In the genomic region with DNA sequence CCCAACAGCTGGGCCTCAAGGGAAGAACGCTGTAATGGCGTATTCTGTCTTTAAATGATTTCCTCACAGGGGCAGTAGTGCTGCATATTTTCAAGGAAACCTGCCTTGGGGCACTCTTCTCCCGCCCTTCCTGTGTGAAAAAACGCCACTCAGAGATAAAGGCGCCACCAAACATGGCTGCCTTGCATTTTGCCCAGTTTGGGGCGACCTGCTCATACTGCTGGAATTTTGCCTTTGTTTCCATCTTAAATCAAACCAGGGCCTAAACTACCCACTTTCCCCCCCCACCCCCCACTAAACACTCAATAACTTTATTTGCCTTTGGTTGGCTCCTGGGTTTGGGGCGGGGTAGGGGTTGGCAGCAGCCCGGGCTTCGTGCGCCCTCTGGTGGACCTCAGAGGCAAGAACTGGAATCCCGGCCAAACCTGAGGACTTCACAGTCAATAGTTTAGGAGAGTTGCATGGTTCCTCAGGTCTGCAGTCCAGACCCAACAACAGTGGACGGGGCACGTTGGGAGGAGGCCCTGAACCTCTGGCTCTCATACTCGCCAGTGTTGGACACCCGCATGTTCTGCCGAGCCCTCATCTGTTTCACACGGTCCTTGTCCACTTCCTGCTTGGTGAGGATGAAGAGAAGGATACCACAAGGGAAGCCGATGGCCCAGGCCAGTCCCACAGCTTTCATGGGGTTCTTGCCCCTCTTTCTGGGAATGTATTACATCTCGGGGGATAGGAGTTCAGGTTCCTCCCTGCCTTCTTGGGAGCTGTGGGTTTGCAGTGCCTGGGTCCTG, we compare ENCODE assay signal across 8 cellular contexts.
A peak's percentile ranks its signal among the peaks of the same experiment; 100 is the strongest.
DNase-seq lines count a peak whose midpoint lies in the region; ATAC-seq, FAIRE-seq and TF ChIP-seq lines count a peak whose summit lies in the region.

No MANE protein-coding gene starts in this region.

- no peaks in the 10 kb centered on the region for H3K79me1 ChIP-seq in H1 (ENCODE audit: low read depth, low read length)

- H2BK120ac ChIP-seq in H1 (replicated peaks; ENCODE audit: low read depth, low read length): no peak overlapping the region

- H3K14ac ChIP-seq in H1 (ENCODE audit: insufficient read length): no peak overlapping the region

- FAIRE-seq in H1 (lab: Jason Lieb, UNC) (no peak), GM12891 (lab: Jason Lieb, UNC) (no peak)

- H4K91ac ChIP-seq in H1 (replicated peaks; ENCODE audit: insufficient read length, low read length): no peak overlapping the region

- TF ChIP-seq POLR2A in H1 (IDR thresholded peaks at IDR 0.05; ENCODE audit: control extremely low read depth in 1 of 2, low read depth in 2 of 2, low read length in 2 of 2) (no peak), GM12891 (IDR thresholded peaks at IDR 0.05; ENCODE audit: low read depth, low read length) (no peak)

- H3K56ac ChIP-seq in H1 (replicated peaks; ENCODE audit: insufficient read length, low read depth, low read length): no peak overlapping the region

- H3K23ac ChIP-seq in H1 (ENCODE audit: insufficient read length): no peak overlapping the region

- POLR2A ChIA-PET in activated CD4-positive, alpha-beta T cell treated with anti-CD3 and anti-CD28 coated beads, Interleukin-2, amount 10 ng/mL, durations not matched to agents 7 days and 5 days (lab: Charles Lee): no interaction called here
- POLR2A ChIA-PET in H1 (lab: Charles Lee; ENCODE audit: partially characterized antibody): interaction anchor here (0.6 kb wide), 2 partner anchors 8 to 29 kb away, joined by 4 to 5 read pairs; no protein-coding TSS in a partner anchor

- DNase-seq in activated CD4-positive, alpha-beta T cell treated with anti-CD3 and anti-CD28 coated beads for 4 hours: peak; percentile 10 to 80
- DNase-seq in activated CD4-positive, alpha-beta T cell treated with anti-CD3 and anti-CD28 coated beads, Interleukin-2, amount 10 ng/mL, durations not matched to agents 7 days and 5 days: no peak
- DNase-seq in T follicular helper cell (ENCODE audit: low read depth) (peak; percentile 80), H1 (ENCODE audit: low read depth in 1 of 2, low spot score in 2 of 2) (peak in 1 of 2 experiments; percentile 51), pulmonary artery endothelial cell (ENCODE audit: low read depth, low spot score) (peak; percentile 30), GM12891 (ENCODE audit: insufficient read length, low spot score) (no peak)

- H2BK15ac ChIP-seq in H1 (ENCODE audit: low read length): no peak overlapping the region

- H3K4me2 ChIP-seq in H1 (ENCODE audit: insufficient read depth in 1 of 2, low read depth in 2 of 2, low read length in 2 of 2): no peak overlapping the region

- H4K5ac ChIP-seq in H1 (ENCODE audit: insufficient read length, low read depth, low read length): no peak overlapping the region

- peaks cover 0 to 5% of the 10 kb centered on the region in 2 experiments; a peak in 1 of 4 replicates for H3K79me2 ChIP-seq in H1 (ENCODE audit: control insufficient read depth in 1 of 2, insufficient read depth in 2 of 2, low read length in 2 of 2)

- no peaks in the 10 kb centered on the region for H3K9me3 Mint-ChIP-seq in activated CD4-positive, alpha-beta T cell treated with anti-CD3 and anti-CD28 coated beads, Interleukin-2, amount 10 ng/mL, durations not matched to agents 7 days and 5 days

- H3K4me3 Mint-ChIP-seq in activated CD4-positive, alpha-beta T cell treated with anti-CD3 and anti-CD28 coated beads, Interleukin-2, amount 10 ng/mL, durations not matched to agents 7 days and 5 days: no peak overlapping the region

- 88% methylated on average over 16 of the region's 19 CpGs; no CpG with 5 or more reads in 1 of the 2 experiments for WGBS in H1 (ENCODE audit: extremely low coverage in 1 of 2, insufficient coverage in 1 of 2, insufficient read length in 1 of 2, insufficient replicate concordance in 2 of 2, low coverage in 1 of 2, low lambda C conversion rate in 2 of 2, missing lambda C conversion rate in 1 of 2), 2 experiments

- no peak overlapping the region for H2BK12ac ChIP-seq in H1 (ENCODE audit: low read depth, low read length)

- TF ChIP-seq RAD21 in H1 (IDR thresholded peaks at IDR 0.05 in 1 of 2, conservative IDR thresholded peaks at IDR 0.05 in 1 of 2; ENCODE audit: low read depth in 2 of 2, low read length in 2 of 2): peak in 1 of 2 experiments; percentile 9; a peak in 1 of 4 replicates

- no peaks in the 10 kb centered on the region for H3K27me3 Mint-ChIP-seq in activated CD4-positive, alpha-beta T cell treated with anti-CD3 and anti-CD28 coated beads, Interleukin-2, amount 10 ng/mL, durations not matched to agents 7 days and 5 days

- CTCF ChIA-PET in activated CD4-positive, alpha-beta T cell treated with anti-CD3 and anti-CD28 coated beads, Interleukin-2, amount 10 ng/mL, durations not matched to agents 7 days and 5 days (lab: Charles Lee): interaction anchor here (0.8 to 4.7 kb wide), 14 partner anchors 9 to 98 kb away, joined by 3 to 25 read pairs (median 6); no protein-coding TSS in a partner anchor
- CTCF ChIA-PET in H1 (lab: Charles Lee; ENCODE audit: partially characterized antibody): interaction anchor here (0.9 to 1.1 kb wide), 3 partner anchors 9 to 1988 kb away, joined by 3 to 5 read pairs (median 3); no protein-coding TSS in a partner anchor

- no peaks in the 10 kb centered on the region for H4K20me1 ChIP-seq in H1 (replicated peaks in 1 of 2; ENCODE audit: control insufficient read depth in 1 of 2, insufficient read depth in 2 of 2, low read length in 2 of 2)

- no peaks in the 10 kb centered on the region for H3K4me1 Mint-ChIP-seq in activated CD4-positive, alpha-beta T cell treated with anti-CD3 and anti-CD28 coated beads, Interleukin-2, amount 10 ng/mL, durations not matched to agents 7 days and 5 days

- H3K18ac ChIP-seq in H1 (ENCODE audit: extremely low read depth, low read length): no peak overlapping the region

- H3K23me2 ChIP-seq in H1 (ENCODE audit: low read depth, low read length): no peaks in the 10 kb centered on the region

- no peak overlapping the region for H2AFZ ChIP-seq in H1 (ENCODE audit: low read length)

- no peak overlapping the region for H2BK5ac ChIP-seq in H1 (ENCODE audit: low read depth, low read length)

- no peak overlapping the region for H3K4ac ChIP-seq in H1 (replicated peaks; ENCODE audit: insufficient read length, low read depth, low read length)

- no peak for TF ChIP-seq EP300 in H1 (IDR thresholded peaks at IDR 0.05; ENCODE audit: borderline replicate concordance in 1 of 2, low read depth in 2 of 2, low read length in 2 of 2)

- no peak overlapping the region for H3K27ac ChIP-seq in H1 (ENCODE audit: low read depth, low read length)

- peaks cover 2% of the 10 kb centered on the region for H3K36me3 Mint-ChIP-seq in activated CD4-positive, alpha-beta T cell treated with anti-CD3 and anti-CD28 coated beads, Interleukin-2, amount 10 ng/mL, durations not matched to agents 7 days and 5 days (ENCODE audit: low read depth)

- no peak overlapping the region for H3K9ac ChIP-seq in H1 (replicated peaks in 1 of 4; ENCODE audit: extremely low read depth in 1 of 4, low read depth in 3 of 4, low read length in 3 of 4)

- H2BK20ac ChIP-seq in H1 (ENCODE audit: low read length): no peak overlapping the region

- peaks cover 0 to 24% (median 10%) of the 10 kb centered on the region in 4 experiments; a peak in 5 of 8 replicates for H3K36me3 ChIP-seq in H1 (ENCODE audit: control insufficient read depth in 2 of 4, insufficient read depth in 4 of 4, low read length in 3 of 4)

- ATAC-seq in HG03095 (IDR thresholded peaks at IDR 0.05; ENCODE audit: unreplicated experiment): peak; percentile 82
- no peak for ATAC-seq in HG03469 (IDR thresholded peaks at IDR 0.05; ENCODE audit: unreplicated experiment)

- H3K9me3 ChIP-seq in H1 (ENCODE audit: insufficient read depth in 2 of 2, low read depth in 1 of 2, low read length in 1 of 2): no peaks in the 10 kb centered on the region

- no peak overlapping the region for H3K4me3 ChIP-seq in H1 (ENCODE audit: extremely low read depth in 1 of 4, insufficient read depth in 2 of 4, low read depth in 3 of 4, low read length in 4 of 4)

- no peaks in the 10 kb centered on the region for H3K27me3 ChIP-seq in H1 (replicated peaks in 1 of 4; ENCODE audit: control insufficient read depth in 3 of 4, extremely low read depth in 1 of 4, insufficient read depth in 3 of 4, low read length in 3 of 4)

- TF ChIP-seq CTCF in H1 (IDR thresholded peaks at IDR 0.05; ENCODE audit: control extremely low read depth in 1 of 3, insufficient read depth in 1 of 3, low read depth in 1 of 3, low read length in 3 of 3): peak; percentile 41 to 55 (median 55)

- H3K27ac Mint-ChIP-seq in activated CD4-positive, alpha-beta T cell treated with anti-CD3 and anti-CD28 coated beads, Interleukin-2, amount 10 ng/mL, durations not matched to agents 7 days and 5 days: no peak overlapping the region

- no peak overlapping the region for H4K8ac ChIP-seq in H1 (ENCODE audit: extremely low read depth, insufficient read depth, low read length)

- H2AK5ac ChIP-seq in H1 (ENCODE audit: low read depth, low read length): no peak overlapping the region

- no peaks in the 10 kb centered on the region for H3K4me1 ChIP-seq in H1 (replicated peaks in 1 of 4; ENCODE audit: control insufficient read depth in 3 of 4, insufficient read depth in 4 of 4, low read length in 3 of 4)

TF ChIP-seq in H1, 55 proteins besides CTCF, POLR2A, EP300 and RAD21 (continues in another document):
- no peak for TF ChIP-seq NANOG (IDR thresholded peaks at IDR 0.05; ENCODE audit: insufficient read depth, low read depth, low read length, poor library complexity, severe bottlenecking)
- no peak for TF ChIP-seq EGR1 (IDR thresholded peaks at IDR 0.05; ENCODE audit: borderline replicate concordance, low read depth, low read length)
- no peak for TF ChIP-seq ASH2L (IDR thresholded peaks at IDR 0.05; ENCODE audit: low read length)
- TF ChIP-seq HDAC2 (IDR thresholded peaks at IDR 0.05; ENCODE audit: borderline replicate concordance in 1 of 2, low read depth in 2 of 2, low read length in 2 of 2): no peak
- no peak for TF ChIP-seq KDM4A (IDR thresholded peaks at IDR 0.05; ENCODE audit: low read depth, low read length, severe bottlenecking)

TF ChIP-seq in GM12891, 5 proteins besides CTCF, POLR2A, EP300 and RAD21:
- no peak for TF ChIP-seq POLR2AphosphoS5 (IDR thresholded peaks at IDR 0.05; ENCODE audit: low read depth, low read length)
- TF ChIP-seq TAF1 (IDR thresholded peaks at IDR 0.05; ENCODE audit: low read depth, low read length): no peak
- TF ChIP-seq SPI1 (IDR thresholded peaks at IDR 0.05; ENCODE audit: low read depth, low read length): no peak
- TF ChIP-seq PAX5 (IDR thresholded peaks at IDR 0.05; ENCODE audit: insufficient read depth, low read length, severe bottlenecking): no peak
- TF ChIP-seq POU2F2 (IDR thresholded peaks at IDR 0.05; ENCODE audit: low read depth, low read length): no peak

Comparison
In these comparisons a context has a peak if more than half of its experiments do, and no peak if none do; other contexts are left out.
1. DNase-seq: peak in activated CD4-positive, alpha-beta T cell treated with anti-CD3 and anti-CD28 coated beads for 4 hours (2 of 2), T follicular helper cell (single experiment) and pulmonary artery endothelial cell (single experiment); none in activated CD4-positive, alpha-beta T cell treated with anti-CD3 and anti-CD28 coated beads, Interleukin-2, amount 10 ng/mL, durations not matched to agents 7 days and 5 days (single experiment) and GM12891 (single experiment).